9 cellular contexts compared by ENCODE assay signal in genomic region chr17:10292057-10292931, GRCh38.
DNase-seq lines count a peak whose midpoint lies in the region; ATAC-seq, FAIRE-seq and TF ChIP-seq lines count a peak whose summit lies in the region.
"Had no signal": no experiment of that assay in that cellular context is flagged by ENCODE, and none has a peak within 500 bp of the region (broad histone marks: within the 10 kb centered on the region; RNA-seq: fewer than 3 reads in every experiment).

No MANE protein-coding gene starts in this region.

- CTCF ChIA-PET in K562 (lab: Yijun Ruan, JAX; ENCODE audit: low intra/inter-chr PET ratio), result interaction anchor here (1.7 kb wide), 1 partner anchor 322 kb away, joined by 6 read pairs; no protein-coding TSS in a partner anchor

- in situ Hi-C loops in K562 (cut with MboI), result no loop called here

- no peak for FAIRE-seq in K562 (lab: Jason Lieb, UNC)

- H3K27ac ChIP-seq in K562 (ENCODE audit: extremely low read depth, low read depth, low read length) (no peak overlapping the region), sigmoid colon (peak overlapping the region in 2 of 4 donors; percentile 21 to 32), right lobe of liver (no peak overlapping the region)

- TF ChIP-seq RAD21 in K562 (CRISPR knock-in tag; conservative IDR thresholded peaks at IDR 0.05 in 1 of 2, IDR thresholded peaks at IDR 0.05 in 1 of 2), result no peak

- no peak overlapping the region for H3K9ac ChIP-seq in K562 (ENCODE audit: insufficient read depth in 1 of 2, low read depth in 2 of 2, low read length in 2 of 2)

- intact Hi-C loops in K562 (cut with micrococcal nuclease), result loop anchor here (10.0 kb wide), 1 partner anchor 63 kb away; no protein-coding TSS in a partner anchor
- intact Hi-C loops in sigmoid colon (cut with DNase I), result no loop called here
- intact Hi-C loops in right lobe of liver (cut with DNase I), result loop anchor here in 1 of 2 donors (10.0 kb wide), 1 partner anchor 63 kb away; no protein-coding TSS in a partner anchor

- 0 out of 2 replicates have a peak overlapping the region, but pooled peaks have one; percentile 45 for H2AFZ ChIP-seq in K562 (ENCODE audit: low read depth, low read length)

- ATAC-seq in GM19035 (IDR thresholded peaks at IDR 0.05; ENCODE audit: unreplicated experiment) (peak; percentile 69), HG03103 (IDR thresholded peaks at IDR 0.05; ENCODE audit: low read depth, unreplicated experiment) (peak; percentile 63), K562 (no peak), right lobe of liver (no peak), GM19467 (IDR thresholded peaks at IDR 0.05; ENCODE audit: unreplicated experiment) (no peak)

- H3K4me1 ChIP-seq in K562 (replicated peaks in 1 of 2; ENCODE audit: control insufficient read depth in 2 of 2, insufficient read depth in 2 of 2, low read length in 2 of 2) (peaks cover 0 to 2% of the 10 kb centered on the region in 2 experiments; a peak in 1 of 5 replicates), sigmoid colon (no peaks in the 10 kb centered on the region), right lobe of liver (no peaks in the 10 kb centered on the region)

- H3K4me3 ChIP-seq in K562, result peak overlapping the region; percentile 25
- H3K4me3 ChIP-seq in sigmoid colon, result no peak overlapping the region
- no peak overlapping the region for H3K4me3 ChIP-seq in right lobe of liver
- H3K4me3 ChIP-seq: spleen had no signal

- H3K36me3 ChIP-seq in K562 (ENCODE audit: control insufficient read depth, insufficient read depth, low read length) (no peaks in the 10 kb centered on the region), sigmoid colon (no peaks in the 10 kb centered on the region), right lobe of liver (no peaks in the 10 kb centered on the region)
- H3K36me3 ChIP-seq: spleen had no signal

- no peaks in the 10 kb centered on the region for H3K79me2 ChIP-seq in K562 (ENCODE audit: control insufficient read depth, insufficient read depth, low read length)

- no peaks in the 10 kb centered on the region for H3K9me1 ChIP-seq in K562 (ENCODE audit: control insufficient read depth, insufficient read depth, low read length)

- TF ChIP-seq CTCF in K562 (IDR thresholded peaks at IDR 0.05 in 2 of 3, conservative IDR thresholded peaks at IDR 0.05 in 1 of 3; ENCODE audit: insufficient read depth in 2 of 3, low read depth in 1 of 3, low read length in 3 of 3) (no peak), sigmoid colon (IDR thresholded peaks at IDR 0.05) (no peak), right lobe of liver (IDR thresholded peaks at IDR 0.05) (no peak)

- TF ChIP-seq EP300 in K562 (IDR thresholded peaks at IDR 0.05; ENCODE audit: low read length) (no peak), sigmoid colon (IDR thresholded peaks at IDR 0.05) (no peak)

- 0 out of 2 replicates have a peak, but pooled peaks cover 3% of the 10 kb centered on the region for H4K20me1 ChIP-seq in K562 (replicated peaks; ENCODE audit: control insufficient read depth, insufficient read depth, low read length)

- DNase-seq in K562 (ENCODE audit: extremely low read depth in 1 of 4, low spot score in 3 of 4) (peak in 1 of 4 experiments; percentile 18), sigmoid colon (peak; percentile 80), right lobe of liver (no peak)
- no peak for DNase-seq in stimulated activated CD4-positive, alpha-beta T cell treated with anti-CD3 and anti-CD28 coated beads, Interleukin-4, amount 100 ng/mL, for 4 hours
- no peak for DNase-seq in stimulated activated CD4-positive, alpha-beta T cell treated with anti-CD3 and anti-CD28 coated beads, Interleukin-2, amount 100 ng/mL, for 48 hours
- DNase-seq: spleen had no signal

- POLR2A ChIA-PET in K562 (lab: Yijun Ruan, JAX), result no interaction called here

- no peaks in the 10 kb centered on the region for H3K27me3 ChIP-seq in K562 (ENCODE audit: control insufficient read depth in 2 of 2, insufficient read depth in 2 of 2, low read length in 2 of 2)
- no peaks in the 10 kb centered on the region for H3K27me3 ChIP-seq in sigmoid colon
- no peaks in the 10 kb centered on the region for H3K27me3 ChIP-seq in right lobe of liver

- TF ChIP-seq POLR2A in K562 (conservative IDR thresholded peaks at IDR 0.05), result no peak
- no peak for TF ChIP-seq POLR2A in sigmoid colon (IDR thresholded peaks at IDR 0.05)
- TF ChIP-seq POLR2A in right lobe of liver (IDR thresholded peaks at IDR 0.05), result no peak

- H3K4me2 ChIP-seq in K562 (ENCODE audit: insufficient read depth, low read length), result peak overlapping the region; percentile 41; the same call in 1 of the 2 replicates

- H3K9me3 ChIP-seq in K562 (replicated peaks; ENCODE audit: control insufficient read depth, insufficient read depth, low read depth, low read length), result no peaks in the 10 kb centered on the region
- no peaks in the 10 kb centered on the region for H3K9me3 ChIP-seq in sigmoid colon
- H3K9me3 ChIP-seq in right lobe of liver, result no peaks in the 10 kb centered on the region
- H3K9me3 ChIP-seq: spleen had no signal

- TSS peak; percentile 71 for BruUV-seq in K562 (replicated peaks; lab: Mats Ljungman, UMichigan)

- 2% methylated on average over 11 of the region's 12 CpGs for WGBS in K562 (ENCODE audit: insufficient coverage, low coverage, missing lambda C conversion rate)
- WGBS in sigmoid colon, 2 donors, result 66 to 77% methylated on average over 12 of the region's 12 CpGs
- WGBS in right lobe of liver (ENCODE audit: insufficient coverage, low coverage, low lambda C conversion rate, missing lambda C conversion rate), result 45% methylated on average over 12 of the region's 12 CpGs

TF ChIP-seq in K562, 482 proteins besides CTCF, POLR2A, EP300 and RAD21:
- no peak for TF ChIP-seq TRIM24 (IDR thresholded peaks at IDR 0.05)
- peak; percentile 79 for TF ChIP-seq SPI1 (IDR thresholded peaks at IDR 0.05; ENCODE audit: borderline replicate concordance, low read depth, low read length)
- peak; percentile 53 for TF ChIP-seq FOSL1 (tag; conservative IDR thresholded peaks at IDR 0.05)
- TF ChIP-seq SRSF3 (IDR thresholded peaks at IDR 0.05; ENCODE audit: insufficient read depth, low read length), result no peak

Comparison
In these comparisons a context has a peak if more than half of its experiments do, and no peak if none do; other contexts are left out.
1. ATAC-seq: peak in GM19035 (single experiment) and HG03103 (single experiment); none in K562 (single experiment), right lobe of liver (0 of 4) and GM19467 (single experiment).